22 cellular contexts compared by ENCODE assay signal in the genomic region with DNA sequence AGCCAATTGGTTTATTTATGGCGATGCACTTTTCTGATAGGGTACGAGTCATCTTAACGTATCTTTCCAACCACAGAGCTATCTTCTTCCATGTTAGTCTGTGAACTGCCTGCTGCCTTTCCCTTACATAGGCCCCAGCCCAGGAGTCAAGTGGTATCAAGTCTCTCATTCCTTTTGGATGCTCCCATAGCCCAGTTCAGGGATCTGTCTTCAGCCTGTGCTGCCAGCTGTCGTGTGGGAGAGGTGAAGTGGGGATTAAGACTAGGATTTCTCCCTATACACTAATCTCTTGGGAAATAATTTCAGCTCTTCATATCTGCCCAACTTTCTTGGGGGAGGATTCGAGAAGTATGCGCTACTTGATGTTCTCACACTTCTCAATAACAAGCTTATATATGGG.
"Had no signal": no experiment of that assay in that cellular context is flagged by ENCODE, and none has a peak within 500 bp of the region (broad histone marks: within the 10 kb centered on the region; RNA-seq: fewer than 3 reads in every experiment).

No MANE protein-coding gene starts in this region.

- H3K36me3 ChIP-seq: gastrocnemius medialis, lower lobe of right lung, ovary, sigmoid colon, spleen, thoracic aorta, transverse colon, upper lobe of right lung, uterus had no signal

- H3K27me3 ChIP-seq: gastrocnemius medialis, ovary, sigmoid colon, spleen, transverse colon, upper lobe of right lung, uterus had no signal

- H3K9me3 ChIP-seq: gastrocnemius medialis, lower lobe of right lung, ovary, psoas muscle, sigmoid colon, spleen, thoracic aorta, transverse colon, upper lobe of right lung, uterus had no signal

- H3K4me3 ChIP-seq: gastrocnemius medialis, lower lobe of right lung, ovary, psoas muscle, sigmoid colon, skin epidermis, spleen, thoracic aorta, transverse colon, upper lobe of right lung, uterus had no signal

- DNase-seq: effector CD8-positive, alpha-beta T cell; endodermal cell; foreskin fibroblast; gastrocnemius medialis; head of caudate nucleus; left ventricle myocardium superior; lower lobe of right lung; natural killer cell; occipital lobe; ovary; posterior cingulate gyrus; psoas muscle; right cardiac atrium; sigmoid colon; spleen; stimulated activated naive B cell treated with anti-CD40 and anti-IgM and Interleukin-4, amounts not matched to agents 10 μg/mL and 1 μg/mL and 100 μg/mL, for 72 hours; transverse colon; upper lobe of right lung; uterus had no signal

- H3K4me1 ChIP-seq: lower lobe of right lung, psoas muscle, sigmoid colon, spleen, transverse colon, upper lobe of right lung, uterus had no signal

- H3K27ac ChIP-seq: epithelial cell of prostate, gastrocnemius medialis, lower lobe of right lung, ovary, psoas muscle, sigmoid colon, skin epidermis, spleen, thoracic aorta, transverse colon, upper lobe of right lung, uterus had no signal
